In genomic region chr4:47814896-47815295, GRCh38 we compare ENCODE assay signal across 21 cellular contexts. TPM values are rescaled to one million over a fixed set of nuclear protein-coding genes. Genes with fewer than 3 reads are reported as not detected.
"Had no signal": no experiment of that assay in that cellular context is flagged by ENCODE, and none has a peak within 500 bp of the region (broad histone marks: within the 10 kb centered on the region; RNA-seq: fewer than 3 reads in every experiment).

No MANE protein-coding gene starts in this region.

- H3K79me2 ChIP-seq: hepatocyte, parathyroid adenoma had no signal

- FAIRE-seq: endometrium, islet of Langerhans had no signal

- H3K4me1 Mint-ChIP-seq: activated CD4-positive, alpha-beta T cell treated with anti-CD3 and anti-CD28 coated beads for 36 hours; mesothelial cell of epicardium; T-helper 17 cell; WTC11 had no signal

- H3K9me3 ChIP-seq: colonic mucosa, neutrophil, tibial artery had no signal

- H2AFZ ChIP-seq: hepatocyte, parathyroid adenoma had no signal

- H3K4me3 Mint-ChIP-seq: activated CD4-positive, alpha-beta memory T cell treated with anti-CD3 and anti-CD28 coated beads for 36 hours; activated CD4-positive, alpha-beta T cell treated with anti-CD3 and anti-CD28 coated beads for 36 hours; activated T-helper 1 cell treated with anti-CD3 and anti-CD28 coated beads, Interleukin-12 subunit alpha, Interleukin-12 subunit beta, Interleukin-2, Interleukin-4 antibody, amounts not matched to agents 30 ng/mL and 10 ng/mL and 1 ng/mL, durations not matched to agents 14 hours and 24 hours and 36 hours; mesothelial cell of epicardium; natural killer cell treated with Interleukin-12 subunit alpha and Interleukin-12 subunit beta and Interleukin-15 and Interleukin-18, amount 100 ng/mL, for 72 hours; T-helper 17 cell; WTC11 had no signal

- H3K4me1 ChIP-seq: colonic mucosa, parathyroid adenoma, tibial artery had no signal

- H3K27ac Mint-ChIP-seq: activated CD4-positive, alpha-beta memory T cell treated with anti-CD3 and anti-CD28 coated beads for 36 hours; activated CD4-positive, alpha-beta T cell treated with anti-CD3 and anti-CD28 coated beads for 36 hours; activated naive CD4-positive, alpha-beta T cell treated with anti-CD3 and anti-CD28 coated beads, Interleukin-2, amount 50 U/mL, for 72 hours; activated T-helper 1 cell treated with anti-CD3 and anti-CD28 coated beads, Interleukin-12 subunit alpha, Interleukin-12 subunit beta, Interleukin-2, Interleukin-4 antibody, amounts not matched to agents 30 ng/mL and 10 ng/mL and 1 ng/mL, durations not matched to agents 14 hours and 24 hours and 36 hours; mesothelial cell of epicardium; natural killer cell treated with Interleukin-12 subunit alpha and Interleukin-12 subunit beta and Interleukin-15 and Interleukin-18, amount 100 ng/mL, for 72 hours; T-helper 17 cell; WTC11 had no signal

- ATAC-seq: activated CD4-positive, alpha-beta T cell treated with anti-CD3 and anti-CD28 coated beads for 36 hours; activated naive CD4-positive, alpha-beta T cell treated with anti-CD3 and anti-CD28 coated beads, Interleukin-2, amount 50 U/mL, for 72 hours; left cardiac atrium; natural killer cell treated with Interleukin-12 subunit alpha and Interleukin-12 subunit beta and Interleukin-15 and Interleukin-18, amount 100 ng/mL, for 72 hours; T-helper 17 cell; WTC11 had no signal

- H3K36me3 Mint-ChIP-seq: activated CD4-positive, alpha-beta memory T cell treated with anti-CD3 and anti-CD28 coated beads for 36 hours; activated naive CD4-positive, alpha-beta T cell treated with anti-CD3 and anti-CD28 coated beads, Interleukin-2, amount 50 U/mL, for 72 hours; mesothelial cell of epicardium; natural killer cell treated with Interleukin-12 subunit alpha and Interleukin-12 subunit beta and Interleukin-15 and Interleukin-18, amount 100 ng/mL, for 72 hours; WTC11 had no signal

- H3K9ac ChIP-seq: parathyroid adenoma had no signal

- H3K4me2 ChIP-seq: hepatocyte had no signal

- H3K27ac ChIP-seq: colonic mucosa, hepatocyte, neutrophil, parathyroid adenoma, tibial artery had no signal

- H3K36me3 ChIP-seq: colonic mucosa, neutrophil, tibial artery had no signal

- H3K9me3 Mint-ChIP-seq: activated CD4-positive, alpha-beta memory T cell treated with anti-CD3 and anti-CD28 coated beads for 36 hours; activated naive CD4-positive, alpha-beta T cell treated with anti-CD3 and anti-CD28 coated beads, Interleukin-2, amount 50 U/mL, for 72 hours had no signal

- H3K27me3 ChIP-seq: colonic mucosa, hepatocyte, tibial artery had no signal

- H3K4me3 ChIP-seq: colonic mucosa, hepatocyte, tibial artery had no signal

- DNase-seq: activated CD4-positive, alpha-beta memory T cell treated with anti-CD3 and anti-CD28 coated beads for 36 hours; activated CD4-positive, alpha-beta T cell treated with anti-CD3 and anti-CD28 coated beads for 36 hours; activated gamma-delta T cell treated with Interleukin-2 at 50 U/mL for 16 hours; activated T-cell treated with anti-CD3 and anti-CD28 coated beads for 4 hours; central memory CD4-positive, alpha-beta T cell; colonic mucosa; erythroblast; left cardiac atrium; stimulated activated naive CD4-positive, alpha-beta T cell; T-helper 17 cell; tibial artery had no signal

RNA-seq across cellular contexts. Expression of gene CORIN, which starts 23.0 kb away (rescaled TPM):
- total RNA-seq: activated CD4-positive, alpha-beta T cell treated with anti-CD3 and anti-CD28 coated beads for 36 hours; activated T-helper 1 cell treated with anti-CD3 and anti-CD28 coated beads, Interleukin-12 subunit alpha, Interleukin-12 subunit beta, Interleukin-2, Interleukin-4 antibody, amounts not matched to agents 30 ng/mL and 10 ng/mL and 1 ng/mL, durations not matched to agents 14 hours and 24 hours and 36 hours; natural killer cell treated with Interleukin-12 subunit alpha and Interleukin-12 subunit beta and Interleukin-15 and Interleukin-18, amount 100 ng/mL, for 72 hours had no signal
